15 cellular contexts compared by ENCODE assay signal in genomic region chr1:2146836-2147517, GRCh38. TPM values are rescaled to one million over a fixed set of nuclear protein-coding genes. Genes with fewer than 3 reads are reported as not detected.
A peak's percentile ranks its signal among the peaks of the same experiment; 100 is the strongest.
DNase-seq lines count a peak whose midpoint lies in the region; ATAC-seq, FAIRE-seq and TF ChIP-seq lines count a peak whose summit lies in the region.
"Had no signal": no experiment of that assay in that cellular context is flagged by ENCODE, and none has a peak within 500 bp of the region (broad histone marks: within the 10 kb centered on the region; RNA-seq: fewer than 3 reads in every experiment).

No MANE protein-coding gene starts in this region.

- H2AFZ ChIP-seq in neuronal stem cell (ENCODE audit: low read length): no peak overlapping the region
- H2AFZ ChIP-seq: GM23248 had no signal

- H3K4me3 Mint-ChIP-seq in stimulated activated naive CD8-positive, alpha-beta T cell treated with anti-CD3 and anti-CD28 coated beads, Interleukin-15, amount 100 ng/mL, for 72 hours: no peak overlapping the region
- H3K4me3 Mint-ChIP-seq: B cell, CD14-positive monocyte, IgD-negative memory B cell had no signal

- no peaks in the 10 kb centered on the region for H3K4me1 ChIP-seq in neuronal stem cell (ENCODE audit: control insufficient read depth in 2 of 2, insufficient read depth in 1 of 2, low read depth in 1 of 2, low read length in 2 of 2)

- H2BK5ac ChIP-seq in neuronal stem cell (ENCODE audit: low read length): no peak overlapping the region

- H3K9me3 ChIP-seq in neuronal stem cell (replicated peaks in 1 of 2; ENCODE audit: control insufficient read depth in 2 of 2, insufficient read depth in 1 of 2, low read depth in 1 of 2, low read length in 2 of 2): no peaks in the 10 kb centered on the region

- H4K91ac ChIP-seq in neuronal stem cell (ENCODE audit: low read depth, low read length, poor library complexity): no peak overlapping the region

- TF ChIP-seq CTCF in HL-60 (IDR thresholded peaks at IDR 0.05; ENCODE audit: insufficient read depth, low read length): no peak

- no peak for DNase-seq in stimulated activated naive CD8-positive, alpha-beta T cell treated with anti-CD3 and anti-CD28 coated beads, Interleukin-15, Interleukin-2, amounts not matched to agents 100 U/mL and 50 U/mL, for 24 hours
- no peak for DNase-seq in stimulated activated naive CD8-positive, alpha-beta T cell treated with anti-CD3 and anti-CD28 coated beads, Interleukin-15, amount 100 ng/mL, for 72 hours
- DNase-seq in HL-60 (ENCODE audit: low read depth in 1 of 2, low spot score in 1 of 2) (no peak), neuronal stem cell (ENCODE audit: low spot score) (no peak), Kasumi-1 (lab: John Stamatoyannopoulos, UW) (no peak), H54 (ENCODE audit: insufficient read length, low spot score) (no peak)
- DNase-seq in stimulated activated CD4-positive, alpha-beta T cell treated with anti-CD3 and anti-CD28 coated beads, Interleukin-4, amount 100 ng/mL, for 1 hour: no peak
- DNase-seq: DMS53, GM23248, H7 had no signal

- H3K27ac ChIP-seq in HL-60 (replicated peaks) (peak overlapping the region; percentile 57), neuronal stem cell (replicated peaks; ENCODE audit: low read length) (no peak overlapping the region)
- H3K27ac ChIP-seq: GM23248 had no signal

- H2BK15ac ChIP-seq in neuronal stem cell (ENCODE audit: low read length): no peak overlapping the region

- H3K4me2 ChIP-seq in neuronal stem cell (ENCODE audit: insufficient read depth, low read length, poor library complexity, severe bottlenecking): no peak overlapping the region

- TF ChIP-seq POLR2A in H54 (IDR thresholded peaks at IDR 0.05; ENCODE audit: low read depth, low read length): no peak

- peaks cover 0 to 21% of the 10 kb centered on the region in 2 donors for H3K36me3 ChIP-seq in neuronal stem cell (replicated peaks in 1 of 2; ENCODE audit: control insufficient read depth in 2 of 2, insufficient read depth in 2 of 2, low read length in 2 of 2)

- no peak for FAIRE-seq in H54 (lab: Jason Lieb, UNC)
- FAIRE-seq: A204.1, GM18507 had no signal

- no peak overlapping the region for H3K4ac ChIP-seq in neuronal stem cell (ENCODE audit: low read length)

- ATAC-seq in stimulated activated naive CD8-positive, alpha-beta T cell treated with anti-CD3 and anti-CD28 coated beads, Interleukin-15, Interleukin-2, amounts not matched to agents 100 U/mL and 50 U/mL, for 24 hours: peak; percentile 19
- ATAC-seq in stimulated activated naive CD8-positive, alpha-beta T cell treated with anti-CD3 and anti-CD28 coated beads, Interleukin-15, amount 100 ng/mL, for 72 hours: no peak

- H3K27me3 ChIP-seq in HL-60 (ENCODE audit: insufficient read depth, poor library complexity, severe bottlenecking) (no peaks in the 10 kb centered on the region), neuronal stem cell (ENCODE audit: control insufficient read depth in 3 of 3, insufficient read depth in 3 of 3, low read depth in 1 of 3, low read length in 3 of 3) (peaks cover 0 to 6% (median 0%) of the 10 kb centered on the region in 3 experiments)

- H2BK120ac ChIP-seq in neuronal stem cell (ENCODE audit: low read depth, low read length): no peak overlapping the region

- no peak overlapping the region for H3K4me3 ChIP-seq in HL-60 (replicated peaks; ENCODE audit: insufficient read depth, low read length)
- H3K4me3 ChIP-seq in neuronal stem cell (ENCODE audit: low read length in 2 of 2): no peak overlapping the region
- H3K4me3 ChIP-seq: GM23248 had no signal

- H2AK5ac ChIP-seq in neuronal stem cell (ENCODE audit: low read depth, low read length): no peak overlapping the region

- WGBS in neuronal stem cell (ENCODE audit: extremely low coverage in 2 of 2, insufficient read length in 2 of 2, insufficient replicate concordance in 1 of 2), 2 donors: 100% methylated on average over 2 to 4 of the region's 11 CpGs

- H3K9me3 Mint-ChIP-seq in stimulated activated naive CD8-positive, alpha-beta T cell treated with anti-CD3 and anti-CD28 coated beads, Interleukin-15, amount 100 ng/mL, for 72 hours: no peaks in the 10 kb centered on the region
- H3K9me3 Mint-ChIP-seq: IgD-negative memory B cell had no signal

- H3K23ac ChIP-seq in neuronal stem cell (ENCODE audit: low read depth, low read length, poor library complexity): peak overlapping the region; percentile 30

- no peak overlapping the region for H3K27ac Mint-ChIP-seq in stimulated activated naive CD8-positive, alpha-beta T cell treated with anti-CD3 and anti-CD28 coated beads, Interleukin-15, amount 100 ng/mL, for 72 hours
- H3K27ac Mint-ChIP-seq: B cell, IgD-negative memory B cell had no signal

- H4K8ac ChIP-seq in neuronal stem cell (ENCODE audit: low read depth, low read length): no peak overlapping the region

- H2BK12ac ChIP-seq in neuronal stem cell (ENCODE audit: low read length): no peak overlapping the region

- H3K79me1 ChIP-seq in neuronal stem cell (ENCODE audit: low read depth, low read length): peaks cover 5% of the 10 kb centered on the region

- H3K14ac ChIP-seq in neuronal stem cell (ENCODE audit: low read length): no peak overlapping the region

- H3K9ac ChIP-seq in neuronal stem cell (ENCODE audit: low read depth, low read length, poor library complexity): no peak overlapping the region
- H3K9ac ChIP-seq: GM23248 had no signal

- H3K18ac ChIP-seq in neuronal stem cell (ENCODE audit: low read length): no peak overlapping the region

- H3K4me1 Mint-ChIP-seq in stimulated activated naive CD8-positive, alpha-beta T cell treated with anti-CD3 and anti-CD28 coated beads, Interleukin-15, amount 100 ng/mL, for 72 hours: peaks cover 37% of the 10 kb centered on the region
- H3K4me1 Mint-ChIP-seq: B cell, IgD-negative memory B cell had no signal

- H3K27me3 Mint-ChIP-seq in stimulated activated naive CD8-positive, alpha-beta T cell treated with anti-CD3 and anti-CD28 coated beads, Interleukin-15, amount 100 ng/mL, for 72 hours: no peaks in the 10 kb centered on the region
- H3K27me3 Mint-ChIP-seq: B cell, IgD-negative memory B cell had no signal

RNA-seq across cellular contexts. Expression of gene FAAP20, which starts 47.6 kb away (rescaled TPM):
- polyA plus RNA-seq in neuronal stem cell (2013, experiment 1 of 2): 108 TPM
- polyA plus RNA-seq in neuronal stem cell (2013, experiment 2 of 2): 108 TPM
